ENCODE assay signal across 8 cellular contexts in the genomic region with DNA sequence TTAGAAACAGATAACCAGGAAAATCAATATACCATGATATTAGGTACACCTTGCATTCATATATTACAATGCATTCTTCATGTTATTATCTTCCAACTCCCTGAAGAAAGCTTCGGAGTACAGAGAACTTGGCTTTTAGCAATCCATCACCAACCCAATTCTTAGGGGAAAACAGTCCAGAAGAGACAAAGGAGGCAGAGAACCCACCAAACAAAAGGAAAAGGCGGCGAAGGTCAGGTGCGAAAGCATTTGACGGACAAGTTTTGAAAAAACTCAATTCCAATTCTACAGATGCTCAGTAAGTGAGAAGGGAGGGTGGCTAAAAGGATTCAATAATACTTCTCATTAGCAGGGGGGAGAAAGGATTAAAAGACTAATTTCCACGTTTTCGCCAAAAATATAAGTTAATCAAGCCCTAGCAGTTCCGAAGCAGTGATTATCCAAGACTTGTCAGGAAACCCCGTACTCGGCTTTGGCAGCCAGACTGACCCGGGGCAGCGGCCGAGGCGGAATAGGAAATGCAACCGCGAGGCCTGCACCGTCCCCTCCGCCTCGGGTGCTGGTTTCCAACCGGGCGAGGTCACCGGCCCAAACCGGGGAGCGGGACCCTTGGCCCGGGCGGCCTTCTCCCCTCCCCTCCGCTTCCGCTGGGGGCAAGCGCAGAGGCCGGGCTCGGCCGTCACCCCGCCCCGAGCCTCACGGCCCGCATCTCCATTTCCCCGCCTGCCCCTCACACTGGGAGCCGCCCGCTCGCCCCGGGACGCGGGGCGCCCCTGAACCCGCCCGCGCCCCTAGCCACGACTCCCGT. TPM values are rescaled to one million over a fixed set of nuclear protein-coding genes. Genes with fewer than 3 reads are reported as not detected.
DNase-seq lines count a peak whose midpoint lies in the region; ATAC-seq and TF ChIP-seq lines count a peak whose summit lies in the region.

No MANE protein-coding gene starts in this region.

- no peak for TF ChIP-seq CTCF in WI38 (IDR thresholded peaks at IDR 0.05; ENCODE audit: low read depth, low read length)
- no peak for TF ChIP-seq CTCF in colonic mucosa (IDR thresholded peaks at IDR 0.05)
- TF ChIP-seq CTCF in liver (IDR thresholded peaks at IDR 0.05; ENCODE audit: low read depth, low read length, missing input control): no peak

- H3K4me1 ChIP-seq in CD8-positive, alpha-beta memory T cell (ENCODE audit: insufficient read depth, low read length): peaks cover 59% of the 10 kb centered on the region
- peaks cover 18% of the 10 kb centered on the region for H3K4me1 ChIP-seq in HUES6 (ENCODE audit: control insufficient read depth, insufficient read depth, low read length)
- H3K4me1 ChIP-seq in colonic mucosa: no peaks in the 10 kb centered on the region
- peaks cover 0 to 40% (median 33%) of the 10 kb centered on the region in 4 donors for H3K4me1 ChIP-seq in liver (ENCODE audit: control insufficient read depth in 4 of 4, insufficient read depth in 4 of 4, low read length in 3 of 4)

- intact Hi-C loops in colonic mucosa (cut with DNase I): loop anchor here (10.0 kb wide), 1 partner anchor 62 kb away; no protein-coding TSS in a partner anchor

- peaks cover 0 to 18% (median 5%) of the 10 kb centered on the region in 3 donors for H3K36me3 Mint-ChIP-seq in CD8-positive, alpha-beta memory T cell

- H3K4me3 ChIP-seq in CD8-positive, alpha-beta memory T cell (ENCODE audit: low read length): peak overlapping the region; percentile 90
- H3K4me3 ChIP-seq in HUES6 (ENCODE audit: low read depth, low read length) (peak overlapping the region; percentile 100), WI38 (ENCODE audit: low read depth, low read length) (peak overlapping the region; percentile 76), colonic mucosa (peak overlapping the region; percentile 78), liver (ENCODE audit: low read depth in 1 of 3, low read length in 3 of 3) (peak overlapping the region; percentile 75 to 93 (median 80))

- DNase-seq in CD8-positive, alpha-beta memory T cell: peak; percentile 9 to 57 (median 22)
- DNase-seq in colonic mucosa (peak; percentile 52), MV-4-11 (lab: John Stamatoyannopoulos, UW) (no peak)
- peak; percentile 15 to 38 (median 20) for DNase-seq in stimulated activated CD4-positive, alpha-beta T cell treated with anti-CD3 and anti-CD28 coated beads, TNF-alpha, amount 100 ng/mL, for 24 hours (ENCODE audit: low read depth in 3 of 3)

- under 1% methylated on average over 49 of the region's 49 CpGs for WGBS in liver

- CTCF ChIA-PET in CD8-positive, alpha-beta memory T cell (lab: Charles Lee): interaction anchor here (1.8 kb wide), 1 partner anchor 61 kb away, joined by 7 read pairs; no protein-coding TSS in a partner anchor

- H3K27ac ChIP-seq in CD8-positive, alpha-beta memory T cell (ENCODE audit: low read depth, low read length): peak overlapping the region; percentile 96
- H3K27ac ChIP-seq in HUES6 (ENCODE audit: low read depth, low read length) (peak overlapping the region; percentile 98), colonic mucosa (peak overlapping the region; percentile 98), liver (ENCODE audit: low read depth in 1 of 2, low read length in 2 of 2) (peak overlapping the region; percentile 97 to 100)

- peak overlapping the region; percentile 86 to 99 (median 90) for H3K4me3 Mint-ChIP-seq in CD8-positive, alpha-beta memory T cell

- POLR2A ChIA-PET in CD8-positive, alpha-beta memory T cell (lab: Charles Lee): interaction anchor here (0.6 to 1.9 kb wide), 3 partner anchors 17 to 77 kb away, joined by 3 to 16 read pairs (median 8); a partner anchor contains a TSS

- no peaks in the 10 kb centered on the region for H3K27me3 ChIP-seq in CD8-positive, alpha-beta memory T cell (ENCODE audit: insufficient read depth, low read length, poor library complexity, severe bottlenecking)
- no peaks in the 10 kb centered on the region for H3K27me3 ChIP-seq in HUES6 (ENCODE audit: control insufficient read depth, insufficient read depth, low read length)
- H3K27me3 ChIP-seq in colonic mucosa: no peaks in the 10 kb centered on the region
- H3K27me3 ChIP-seq in liver (ENCODE audit: control insufficient read depth in 4 of 4, insufficient read depth in 4 of 4, low read length in 3 of 4): no peaks in the 10 kb centered on the region

- H3K9ac ChIP-seq in HUES6 (ENCODE audit: low read length) (peak overlapping the region; percentile 98), colonic mucosa (ENCODE audit: low read depth in 2 of 2, low read length in 2 of 2) (peak overlapping the region; percentile 85 to 100), liver (ENCODE audit: low read depth in 1 of 2, low read length in 2 of 2) (peak overlapping the region; percentile 96 to 97)

- no peaks in the 10 kb centered on the region for H3K36me3 ChIP-seq in CD8-positive, alpha-beta memory T cell (ENCODE audit: insufficient read depth, low read length)
- H3K36me3 ChIP-seq in HUES6 (ENCODE audit: control insufficient read depth, insufficient read depth, low read length): peaks cover 13% of the 10 kb centered on the region; the same call in 1 of the 2 replicates
- no peaks in the 10 kb centered on the region for H3K36me3 ChIP-seq in colonic mucosa
- H3K36me3 ChIP-seq in liver (ENCODE audit: control insufficient read depth in 4 of 4, insufficient read depth in 3 of 4, low read depth in 1 of 4, low read length in 3 of 4): peaks cover 0 to 2% (median 0%) of the 10 kb centered on the region in 4 donors

- H3K27ac Mint-ChIP-seq in CD8-positive, alpha-beta memory T cell: peak overlapping the region; percentile 79 to 99 (median 92)

- no peaks in the 10 kb centered on the region for H3K9me3 Mint-ChIP-seq in CD8-positive, alpha-beta memory T cell

- ATAC-seq in GM21381 (IDR thresholded peaks at IDR 0.05; ENCODE audit: unreplicated experiment): peak; percentile 20

- H3K9me3 ChIP-seq in CD8-positive, alpha-beta memory T cell (ENCODE audit: low read length): no peaks in the 10 kb centered on the region
- H3K9me3 ChIP-seq in HUES6 (ENCODE audit: control insufficient read depth, insufficient read depth, low read depth, low read length) (no peaks in the 10 kb centered on the region), colonic mucosa (no peaks in the 10 kb centered on the region), liver (ENCODE audit: control insufficient read depth in 4 of 4, low read length in 3 of 4) (no peaks in the 10 kb centered on the region)

- no peak for TF ChIP-seq RAD21 in liver (IDR thresholded peaks at IDR 0.05)

- peaks cover 63 to 71% (median 68%) of the 10 kb centered on the region in 3 donors for H3K4me1 Mint-ChIP-seq in CD8-positive, alpha-beta memory T cell

- no peaks in the 10 kb centered on the region for H3K27me3 Mint-ChIP-seq in CD8-positive, alpha-beta memory T cell

TF ChIP-seq in liver, 16 proteins besides CTCF, POLR2A, EP300 and RAD21:
- TF ChIP-seq NR2F2 (IDR thresholded peaks at IDR 0.05) (peak; percentile 10), FOXA2 (IDR thresholded peaks at IDR 0.05) (no peak)

RNA-seq across cellular contexts. Expression of a gene that starts 0.7 kb away (rescaled TPM):
- 100 to 1,000 TPM; 311 to 319 TPM for total RNA-seq in CD8-positive, alpha-beta memory T cell
- 171 TPM for polyA plus RNA-seq in CD8-positive, alpha-beta memory T cell
- total RNA-seq in colonic mucosa (100 to 1,000 TPM; 243 to 266 TPM), liver (100 to 1,000 TPM; 190 TPM)
- 100 to 1,000 TPM; 103 to 120 TPM for polyA plus RNA-seq in liver
